Comparison of ENCODE assay signal across 20 cellular contexts in genomic region chr2:11773111-11773510, GRCh38. TPM values are rescaled to one million over a fixed set of nuclear protein-coding genes. Genes with fewer than 3 reads are reported as not detected.
A peak's percentile ranks its signal among the peaks of the same experiment; 100 is the strongest.
DNase-seq lines count a peak whose midpoint lies in the region; ATAC-seq lines count a peak whose summit lies in the region.
"Had no signal": no experiment of that assay in that cellular context is flagged by ENCODE, and none has a peak within 500 bp of the region (broad histone marks: within the 10 kb centered on the region; RNA-seq: fewer than 3 reads in every experiment).

No MANE protein-coding gene starts in this region.

- H2BK5ac ChIP-seq in mesenchymal stem cell (ENCODE audit: low read depth, low read length, poor library complexity, severe bottlenecking), result no peak overlapping the region

- no peak overlapping the region for H4K8ac ChIP-seq in mesenchymal stem cell (ENCODE audit: low read length)

- no peak for DNase-seq in T-helper 1 cell
- DNase-seq in activated naive CD4-positive, alpha-beta T cell treated with anti-CD3 and anti-CD28 coated beads for 36 hours, result no peak
- DNase-seq in activated naive CD4-positive, alpha-beta T cell treated with anti-CD3 and anti-CD28 coated beads, Interleukin-2, amount 50 U/mL, for 16 hours, result no peak
- no peak for DNase-seq in mesenchymal stem cell
- no peak for DNase-seq in stimulated activated naive CD8-positive, alpha-beta T cell treated with anti-CD3 and anti-CD28 coated beads, Interleukin-15, Interleukin-2, amounts not matched to agents 100 U/mL and 50 U/mL, for 24 hours
- DNase-seq in cardiac septum (ENCODE audit: low spot score), result no peak
- DNase-seq: CD8-positive, alpha-beta T cell; DMS79; IMR-90; Karpas-422; MG63; NCI-H1092; NCI-H146; NCI-H2081; NCI-H748 treated with DMSO at 0.1 percent for 48 hours had no signal

- no peaks in the 10 kb centered on the region for H3K27me3 Mint-ChIP-seq in T-helper 1 cell treated with Interleukin-12 subunit alpha and Interleukin-12 subunit beta and Interleukin-4 antibody, amounts not matched to agents 30 μg/mL and 1 μg/mL, for 36 hours (ENCODE audit: low read depth)
- H3K27me3 Mint-ChIP-seq in activated naive CD4-positive, alpha-beta T cell treated with anti-CD3 and anti-CD28 coated beads for 36 hours (ENCODE audit: low read depth), result no peaks in the 10 kb centered on the region
- H3K27me3 Mint-ChIP-seq in stimulated activated memory B cell treated with anti-CD40 and anti-IgM and Interleukin-4, amounts not matched to agents 10 μg/mL and 1 μg/mL and 100 μg/mL, for 72 hours, result no peaks in the 10 kb centered on the region
- H3K27me3 Mint-ChIP-seq: B cell had no signal

- H3K4me3 Mint-ChIP-seq in T-helper 1 cell treated with Interleukin-12 subunit alpha and Interleukin-12 subunit beta and Interleukin-4 antibody, amounts not matched to agents 30 μg/mL and 1 μg/mL, for 36 hours, result no peak overlapping the region
- H3K4me3 Mint-ChIP-seq in activated naive CD4-positive, alpha-beta T cell treated with anti-CD3 and anti-CD28 coated beads for 36 hours, result no peak overlapping the region
- H3K4me3 Mint-ChIP-seq in stimulated activated memory B cell treated with anti-CD40 and anti-IgM and Interleukin-4, amounts not matched to agents 10 μg/mL and 1 μg/mL and 100 μg/mL, for 72 hours, result no peak overlapping the region
- H3K4me3 Mint-ChIP-seq: B cell; CD8-positive, alpha-beta T cell had no signal

- H3K36me3 ChIP-seq in mesenchymal stem cell (ENCODE audit: control insufficient read depth in 1 of 2, insufficient read depth in 2 of 2, low read depth in 1 of 2, low read length in 2 of 2), result peaks cover 27 to 93% of the 10 kb centered on the region in 2 experiments

- no peak overlapping the region for H2BK12ac ChIP-seq in mesenchymal stem cell (ENCODE audit: low read length in 2 of 2)

- H3K4me1 Mint-ChIP-seq in T-helper 1 cell treated with Interleukin-12 subunit alpha and Interleukin-12 subunit beta and Interleukin-4 antibody, amounts not matched to agents 30 μg/mL and 1 μg/mL, for 36 hours (ENCODE audit: low read depth), result peaks cover 37% of the 10 kb centered on the region
- peaks cover 38% of the 10 kb centered on the region for H3K4me1 Mint-ChIP-seq in activated naive CD4-positive, alpha-beta T cell treated with anti-CD3 and anti-CD28 coated beads for 36 hours (ENCODE audit: low read depth)
- peaks cover 23% of the 10 kb centered on the region for H3K4me1 Mint-ChIP-seq in stimulated activated memory B cell treated with anti-CD40 and anti-IgM and Interleukin-4, amounts not matched to agents 10 μg/mL and 1 μg/mL and 100 μg/mL, for 72 hours

- H4K91ac ChIP-seq in mesenchymal stem cell (ENCODE audit: low read length), result no peak overlapping the region

- peaks cover 15% of the 10 kb centered on the region for H3K79me1 ChIP-seq in mesenchymal stem cell (replicated peaks; ENCODE audit: low read length, poor library complexity, severe bottlenecking)

- no peak overlapping the region for H3K4me3 ChIP-seq in mesenchymal stem cell (ENCODE audit: insufficient read depth in 1 of 2, low read depth in 1 of 2, low read length in 2 of 2)
- H3K4me3 ChIP-seq: HAP-1, MG63 had no signal

- no peak overlapping the region for H3K23ac ChIP-seq in mesenchymal stem cell (ENCODE audit: low read length in 2 of 2)

- intact Hi-C loops in activated naive CD4-positive, alpha-beta T cell treated with anti-CD3 and anti-CD28 coated beads for 36 hours (cut with micrococcal nuclease), result no loop called here
- intact Hi-C loops in cardiac septum (cut with DNase I), result no loop called here

- no peaks in the 10 kb centered on the region for H3K9me3 Mint-ChIP-seq in T-helper 1 cell treated with Interleukin-12 subunit alpha and Interleukin-12 subunit beta and Interleukin-4 antibody, amounts not matched to agents 30 μg/mL and 1 μg/mL, for 36 hours
- H3K9me3 Mint-ChIP-seq in activated naive CD4-positive, alpha-beta T cell treated with anti-CD3 and anti-CD28 coated beads for 36 hours, result no peaks in the 10 kb centered on the region
- H3K9me3 Mint-ChIP-seq in stimulated activated memory B cell treated with anti-CD40 and anti-IgM and Interleukin-4, amounts not matched to agents 10 μg/mL and 1 μg/mL and 100 μg/mL, for 72 hours, result no peaks in the 10 kb centered on the region
- H3K9me3 Mint-ChIP-seq: CD8-positive, alpha-beta T cell had no signal

- H3K27me3 ChIP-seq in mesenchymal stem cell (ENCODE audit: control insufficient read depth in 1 of 2, insufficient read depth in 1 of 2, low read length in 2 of 2), result no peaks in the 10 kb centered on the region
- H3K27me3 ChIP-seq: MG63 had no signal

- no peaks in the 10 kb centered on the region for H3K4me1 ChIP-seq in mesenchymal stem cell (ENCODE audit: control insufficient read depth, insufficient read depth, low read depth, low read length)
- H3K4me1 ChIP-seq: HAP-1 had no signal

- CTCF ChIA-PET in activated naive CD4-positive, alpha-beta T cell treated with anti-CD3 and anti-CD28 coated beads for 36 hours (lab: Charles Lee), result interaction anchor here (0.6 to 1.8 kb wide), 5 partner anchors 11 to 34 kb away, joined by 3 to 9 read pairs (median 4); partner anchors contain the start of gene LPIN1

- peak overlapping the region; percentile 1 for H3K9ac ChIP-seq in mesenchymal stem cell (ENCODE audit: low read length)

- H2AFZ ChIP-seq in mesenchymal stem cell (ENCODE audit: low read depth, low read length), result no peak overlapping the region

- ATAC-seq in stimulated activated memory B cell treated with anti-CD40 and anti-IgM and Interleukin-4, amounts not matched to agents 10 μg/mL and 1 μg/mL and 100 μg/mL, for 72 hours, result no peak
- ATAC-seq in stimulated activated naive CD8-positive, alpha-beta T cell treated with anti-CD3 and anti-CD28 coated beads, Interleukin-15, Interleukin-2, amounts not matched to agents 100 U/mL and 50 U/mL, for 24 hours, result no peak
- ATAC-seq: CD8-positive, alpha-beta T cell had no signal

- no peak overlapping the region for H2BK15ac ChIP-seq in mesenchymal stem cell (ENCODE audit: low read depth, poor library complexity, severe bottlenecking)

- H3K36me3 Mint-ChIP-seq in T-helper 1 cell treated with Interleukin-12 subunit alpha and Interleukin-12 subunit beta and Interleukin-4 antibody, amounts not matched to agents 30 μg/mL and 1 μg/mL, for 36 hours (ENCODE audit: low read depth), result peaks cover 48% of the 10 kb centered on the region
- peaks cover 57% of the 10 kb centered on the region for H3K36me3 Mint-ChIP-seq in activated naive CD4-positive, alpha-beta T cell treated with anti-CD3 and anti-CD28 coated beads for 36 hours (ENCODE audit: low read depth)
- peaks cover 63% of the 10 kb centered on the region for H3K36me3 Mint-ChIP-seq in stimulated activated memory B cell treated with anti-CD40 and anti-IgM and Interleukin-4, amounts not matched to agents 10 μg/mL and 1 μg/mL and 100 μg/mL, for 72 hours

- H3K4ac ChIP-seq in mesenchymal stem cell (ENCODE audit: low read depth in 1 of 2, low read length in 2 of 2), result no peak overlapping the region

- WGBS in mesenchymal stem cell, result 94% methylated on average over 10 of the region's 10 CpGs

- no peak overlapping the region for H2AK5ac ChIP-seq in mesenchymal stem cell (ENCODE audit: low read length, severe bottlenecking)

- H2BK120ac ChIP-seq in mesenchymal stem cell (ENCODE audit: low read depth, low read length), result no peak overlapping the region

- H3K9me3 ChIP-seq in mesenchymal stem cell (ENCODE audit: control insufficient read depth, low read length), result no peaks in the 10 kb centered on the region
- H3K9me3 ChIP-seq: HAP-1, MG63 had no signal

- no peak overlapping the region for H3K18ac ChIP-seq in mesenchymal stem cell (ENCODE audit: low read depth in 1 of 2, low read length in 2 of 2)

- no peak overlapping the region for H3K4me2 ChIP-seq in mesenchymal stem cell (ENCODE audit: low read length, poor library complexity, severe bottlenecking)

- no peak overlapping the region for H3K27ac ChIP-seq in mesenchymal stem cell (ENCODE audit: low read length, poor library complexity, severe bottlenecking)
- H3K27ac ChIP-seq: 22Rv1 had no signal

- peak overlapping the region; percentile 70 for H3K27ac Mint-ChIP-seq in T-helper 1 cell treated with Interleukin-12 subunit alpha and Interleukin-12 subunit beta and Interleukin-4 antibody, amounts not matched to agents 30 μg/mL and 1 μg/mL, for 36 hours
- H3K27ac Mint-ChIP-seq in activated naive CD4-positive, alpha-beta T cell treated with anti-CD3 and anti-CD28 coated beads for 36 hours, result peak overlapping the region; percentile 87
- H3K27ac Mint-ChIP-seq in stimulated activated memory B cell treated with anti-CD40 and anti-IgM and Interleukin-4, amounts not matched to agents 10 μg/mL and 1 μg/mL and 100 μg/mL, for 72 hours, result peak overlapping the region; percentile 61
- H3K27ac Mint-ChIP-seq: B cell had no signal

- H3K14ac ChIP-seq in mesenchymal stem cell (ENCODE audit: low read length in 2 of 2), result no peak overlapping the region

RNA-seq across cellular contexts. Expression of gene LPIN1, which starts 26.7 kb away (rescaled TPM):
- total RNA-seq in activated naive CD4-positive, alpha-beta T cell treated with anti-CD3 and anti-CD28 coated beads for 36 hours, result 100 to 1,000 TPM in 1 of 2 experiments, 10 to 100 TPM in 1; 96.4 to 102 TPM
- polyA plus RNA-seq in mesenchymal stem cell (2013, experiment 1 of 2), result 42.3 TPM
- 40.8 TPM for polyA plus RNA-seq in mesenchymal stem cell (2013, experiment 2 of 2)
- 27.8 TPM for total RNA-seq in cardiac septum
